In the genomic region with DNA sequence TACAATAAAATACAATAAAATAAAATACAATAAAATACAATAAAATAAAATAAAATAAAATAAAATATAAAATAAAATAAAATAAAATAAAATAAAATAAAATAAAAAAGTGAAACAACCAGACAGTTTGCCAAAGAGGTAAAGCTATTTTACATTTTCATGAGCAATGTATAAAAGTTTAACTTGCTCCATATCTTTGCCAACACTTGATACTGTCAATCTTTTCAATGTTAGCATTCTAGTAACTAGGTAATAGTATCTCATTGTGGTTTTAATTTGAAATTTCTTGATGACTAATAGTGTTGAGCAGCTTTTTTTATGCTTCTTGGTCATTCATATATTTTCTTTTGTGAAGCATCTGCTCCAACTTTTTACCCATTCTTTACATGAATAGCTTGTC, we compare ENCODE assay signal across 17 cellular contexts.
"Had no signal": no experiment of that assay in that cellular context is flagged by ENCODE, and none has a peak within 500 bp of the region (broad histone marks: within the 10 kb centered on the region; RNA-seq: fewer than 3 reads in every experiment).

No MANE protein-coding gene starts in this region.

- H3K4me3 Mint-ChIP-seq: mesothelial cell of epicardium, nephron progenitor cell, T-helper 17 cell had no signal

- H3K27ac Mint-ChIP-seq: activated naive CD4-positive, alpha-beta T cell treated with anti-CD3 and anti-CD28 coated beads, Interleukin-2, amount 50 U/mL, for 72 hours; mesothelial cell of epicardium; nephron progenitor cell; T-helper 17 cell had no signal

- DNase-seq: activated CD4-positive, alpha-beta T cell treated with anti-CD3 and anti-CD28 coated beads, Interleukin-2, amount 50 U/mL, for 4 hours; activated gamma-delta T cell treated with Interleukin-2 at 50 U/mL for 16 hours; adrenal gland; central memory CD4-positive, alpha-beta T cell; nephron progenitor cell; nucleus accumbens; posterior cingulate gyrus; stimulated activated CD4-positive, alpha-beta T cell treated with anti-CD3 and anti-CD28 coated beads, Interleukin-1b, Interleukin-23, amount 100 ng/mL, for 48 hours; stimulated activated CD8-positive, alpha-beta memory T cell treated with anti-CD3 and anti-CD28 coated beads, Interleukin-4, amount 100 ng/mL, for 48 hours; stimulated activated naive CD4-positive, alpha-beta T cell; T-helper 17 cell; WERI-Rb-1 had no signal

- ATAC-seq: activated naive CD4-positive, alpha-beta T cell treated with anti-CD3 and anti-CD28 coated beads, Interleukin-2, amount 50 U/mL, for 72 hours; esophagus mucosa; T-helper 17 cell had no signal

- H3K27ac ChIP-seq: adrenal gland, coronary artery, WERI-Rb-1 had no signal

- H3K27me3 ChIP-seq: adrenal gland had no signal

- H3K4me3 ChIP-seq: adrenal gland, coronary artery, lung had no signal

- H3K27me3 Mint-ChIP-seq: T-helper 17 cell had no signal
